Comparison of ENCODE assay signal across 32 cellular contexts in the genomic region with DNA sequence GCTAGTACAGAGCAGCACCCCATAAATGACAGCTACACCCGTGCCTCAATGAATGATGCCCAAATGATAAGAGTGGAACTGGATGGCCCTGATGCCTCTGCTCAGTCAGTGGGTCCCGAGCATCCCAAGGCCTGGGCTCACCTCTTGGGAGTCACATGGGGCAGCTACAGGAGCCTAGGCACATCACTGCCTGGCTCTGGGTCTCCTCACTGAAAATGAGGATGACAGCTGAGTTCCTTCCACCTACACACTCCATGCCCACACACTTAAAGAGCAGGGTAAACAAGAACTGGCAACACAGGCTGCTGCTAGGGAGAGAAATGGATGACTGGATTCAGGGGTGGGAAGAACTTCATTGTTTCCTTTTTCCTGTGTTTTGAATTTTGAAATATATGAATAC.
"Had no signal": no experiment of that assay in that cellular context is flagged by ENCODE, and none has a peak within 500 bp of the region (broad histone marks: within the 10 kb centered on the region; RNA-seq: fewer than 3 reads in every experiment).

No MANE protein-coding gene starts in this region.

- H3K4me3 Mint-ChIP-seq: activated naive CD4-positive, alpha-beta T cell treated with anti-CD3 and anti-CD28 coated beads, Interleukin-2, amount 10 ng/mL, durations not matched to agents 7 days and 5 days; activated naive CD8-positive, alpha-beta T cell treated with anti-CD3 and anti-CD28 coated beads, Interleukin-2, amount 10 ng/mL, durations not matched to agents 7 days and 5 days; activated T-helper 1 cell treated with anti-CD3 and anti-CD28 coated beads, Interleukin-12 subunit alpha, Interleukin-12 subunit beta, Interleukin-2, Interleukin-4 antibody, amounts not matched to agents 30 ng/mL and 10 ng/mL and 1 ng/mL, durations not matched to agents 14 hours and 24 hours and 36 hours; brain; natural killer cell; neural progenitor cell; stimulated activated memory B cell treated with anti-CD40 and anti-IgM and Interleukin-4, amounts not matched to agents 10 μg/mL and 1 μg/mL and 100 μg/mL, for 72 hours; stimulated activated naive CD8-positive, alpha-beta T cell treated with anti-CD3 and anti-CD28 coated beads, Interleukin-15, amount 100 ng/mL, for 72 hours; type B pancreatic cell had no signal

- H3K27ac ChIP-seq: ascending aorta, cardiac muscle cell, colonic mucosa, lower lobe of right lung, neural progenitor cell, sigmoid colon, vagina, WERI-Rb-1 had no signal

- H3K36me3 ChIP-seq: ascending aorta, cardiac muscle cell, colonic mucosa, lower lobe of right lung, neural progenitor cell, sigmoid colon, vagina, WERI-Rb-1 had no signal

- ATAC-seq: activated CD4-positive, CD25-positive, alpha-beta regulatory T cell treated with anti-CD3 and anti-CD28 coated beads, Interleukin-2, amount 50 U/mL, for 24 hours; left lobe of liver; natural killer cell; stimulated activated memory B cell treated with anti-CD40 and anti-IgM and Interleukin-4, amounts not matched to agents 10 μg/mL and 1 μg/mL and 100 μg/mL, for 72 hours; stimulated activated naive CD8-positive, alpha-beta T cell treated with anti-CD3 and anti-CD28 coated beads, Interleukin-15, amount 100 ng/mL, for 72 hours had no signal

- H3K4me1 Mint-ChIP-seq: activated naive CD4-positive, alpha-beta T cell treated with anti-CD3 and anti-CD28 coated beads, Interleukin-2, amount 10 ng/mL, durations not matched to agents 7 days and 5 days; activated naive CD8-positive, alpha-beta T cell treated with anti-CD3 and anti-CD28 coated beads, Interleukin-2, amount 10 ng/mL, durations not matched to agents 7 days and 5 days; natural killer cell; neural progenitor cell; stimulated activated memory B cell treated with anti-CD40 and anti-IgM and Interleukin-4, amounts not matched to agents 10 μg/mL and 1 μg/mL and 100 μg/mL, for 72 hours; stimulated activated naive CD8-positive, alpha-beta T cell treated with anti-CD3 and anti-CD28 coated beads, Interleukin-15, amount 100 ng/mL, for 72 hours had no signal

- H3K4me3 ChIP-seq: ascending aorta, cardiac muscle cell, colonic mucosa, lower lobe of right lung, neural progenitor cell, sigmoid colon, vagina had no signal

- H3K9me3 ChIP-seq: ascending aorta, colonic mucosa, lower lobe of right lung, sigmoid colon, vagina had no signal

- H3K9me3 Mint-ChIP-seq: activated naive CD4-positive, alpha-beta T cell treated with anti-CD3 and anti-CD28 coated beads, Interleukin-2, amount 10 ng/mL, durations not matched to agents 7 days and 5 days; activated naive CD8-positive, alpha-beta T cell treated with anti-CD3 and anti-CD28 coated beads, Interleukin-2, amount 10 ng/mL, durations not matched to agents 7 days and 5 days; activated T-helper 1 cell treated with anti-CD3 and anti-CD28 coated beads, Interleukin-12 subunit alpha, Interleukin-12 subunit beta, Interleukin-2, Interleukin-4 antibody, amounts not matched to agents 30 ng/mL and 10 ng/mL and 1 ng/mL, durations not matched to agents 14 hours and 24 hours and 36 hours; natural killer cell; neural progenitor cell; stimulated activated memory B cell treated with anti-CD40 and anti-IgM and Interleukin-4, amounts not matched to agents 10 μg/mL and 1 μg/mL and 100 μg/mL, for 72 hours; stimulated activated naive CD8-positive, alpha-beta T cell treated with anti-CD3 and anti-CD28 coated beads, Interleukin-15, amount 100 ng/mL, for 72 hours; type B pancreatic cell had no signal

- H3K36me3 Mint-ChIP-seq: activated naive CD4-positive, alpha-beta T cell treated with anti-CD3 and anti-CD28 coated beads, Interleukin-2, amount 10 ng/mL, durations not matched to agents 7 days and 5 days; activated naive CD8-positive, alpha-beta T cell treated with anti-CD3 and anti-CD28 coated beads, Interleukin-2, amount 10 ng/mL, durations not matched to agents 7 days and 5 days; brain; neural progenitor cell; type B pancreatic cell had no signal

- DNase-seq: activated CD4-positive, alpha-beta T cell treated with anti-CD3 and anti-CD28 coated beads for 48 hours; activated CD4-positive, alpha-beta T cell treated with anti-CD3 and anti-CD28 coated beads, Interleukin-2, amount 50 U/mL, for 48 hours; activated CD8-positive, alpha-beta memory T cell treated with anti-CD3 and anti-CD28 coated beads for 24 hours; activated gamma-delta T cell; activated naive CD4-positive, alpha-beta T cell treated with anti-CD3 and anti-CD28 coated beads, Interleukin-2, amount 10 ng/mL, durations not matched to agents 7 days and 5 days; activated naive CD8-positive, alpha-beta T cell treated with anti-CD3 and anti-CD28 coated beads, Interleukin-2, amount 10 ng/mL, durations not matched to agents 7 days and 5 days; cerebellar nuclear complex; colonic mucosa; effector CD8-positive, alpha-beta T cell; kidney glomerular epithelial cell; lower lobe of right lung; mesenchymal stem cell; natural killer cell; occipital lobe; retina; sigmoid colon; small intestine; stimulated activated CD4-positive, alpha-beta T cell treated with anti-CD3 and anti-CD28 coated beads, Interleukin-4, amount 100 ng/mL, for 24 hours; stimulated activated naive CD8-positive, alpha-beta T cell treated with anti-CD3 and anti-CD28 coated beads, Interleukin-15, amount 100 ng/mL, for 72 hours; substantia nigra; T1000; WERI-Rb-1 had no signal

- H3K4me1 ChIP-seq: ascending aorta, colonic mucosa, lower lobe of right lung, neural progenitor cell, sigmoid colon, vagina had no signal

- H3K27ac Mint-ChIP-seq: activated naive CD4-positive, alpha-beta T cell treated with anti-CD3 and anti-CD28 coated beads, Interleukin-2, amount 10 ng/mL, durations not matched to agents 7 days and 5 days; activated naive CD8-positive, alpha-beta T cell treated with anti-CD3 and anti-CD28 coated beads, Interleukin-2, amount 10 ng/mL, durations not matched to agents 7 days and 5 days; activated T-helper 1 cell treated with anti-CD3 and anti-CD28 coated beads, Interleukin-12 subunit alpha, Interleukin-12 subunit beta, Interleukin-2, Interleukin-4 antibody, amounts not matched to agents 30 ng/mL and 10 ng/mL and 1 ng/mL, durations not matched to agents 14 hours and 24 hours and 36 hours; natural killer cell; neural progenitor cell; stimulated activated memory B cell treated with anti-CD40 and anti-IgM and Interleukin-4, amounts not matched to agents 10 μg/mL and 1 μg/mL and 100 μg/mL, for 72 hours; stimulated activated naive CD8-positive, alpha-beta T cell treated with anti-CD3 and anti-CD28 coated beads, Interleukin-15, amount 100 ng/mL, for 72 hours; type B pancreatic cell had no signal
